23 cellular contexts compared by ENCODE assay signal in genomic region chr18:51490417-51490816, GRCh38.
"Had no signal": no experiment of that assay in that cellular context is flagged by ENCODE, and none has a peak within 500 bp of the region (broad histone marks: within the 10 kb centered on the region; RNA-seq: fewer than 3 reads in every experiment).

No MANE protein-coding gene starts in this region.

- H3K4me3 ChIP-seq: K562, MG63, SJCRH30 had no signal

- DNase-seq: MG63; NCI-H1092 treated with DMSO at 0.1 percent for 48 hours; NCI-H1436; NCI-H187; NCI-H2029; NCI-H2081 treated with DMSO at 0.1 percent for 48 hours; NCI-H2171; NCI-H226; NCI-H446; NCI-H510A; NCI-H524 treated with DMSO at 0.1 percent for 48 hours; NCI-H69; NCI-H774; NK-92 treated with Interleukin-12 subunit alpha and Interleukin-12 subunit beta, amount 100 ng/mL, for 24 hours; PC-3; SHP77 treated with DMSO at 0.1 percent for 48 hours; SJCRH30 had no signal

- H3K36me3 ChIP-seq: MG63, SJCRH30 had no signal

- H3K27me3 ChIP-seq: MG63, SJCRH30 had no signal

- H3K4me3 Mint-ChIP-seq: IgD-negative memory B cell had no signal

- ATAC-seq: K562, Panc1, PC-3, Right ventricle myocardium inferior, SK-N-SH treated with all-trans-retinoic acid at 6 μM for 48 hours had no signal

- H3K9me3 Mint-ChIP-seq: IgD-negative memory B cell had no signal

- H3K27ac Mint-ChIP-seq: IgD-negative memory B cell had no signal

- H3K36me3 Mint-ChIP-seq: IgD-negative memory B cell had no signal

- H3K9me3 ChIP-seq: MG63, SJCRH30 had no signal

- H3K27me3 Mint-ChIP-seq: IgD-negative memory B cell had no signal

- H3K27ac ChIP-seq: HL-60, SJCRH30 had no signal
